ENCODE assay signal across 1 cellular context in genomic region chr1:12170263-12170671, GRCh38.
TF ChIP-seq lines count a peak whose summit lies in the region.

No MANE protein-coding gene starts in this region.

TF ChIP-seq in WTC11, 78 proteins besides CTCF, POLR2A, EP300 and RAD21 (continued from another document):
- TF ChIP-seq, protein P1, sequence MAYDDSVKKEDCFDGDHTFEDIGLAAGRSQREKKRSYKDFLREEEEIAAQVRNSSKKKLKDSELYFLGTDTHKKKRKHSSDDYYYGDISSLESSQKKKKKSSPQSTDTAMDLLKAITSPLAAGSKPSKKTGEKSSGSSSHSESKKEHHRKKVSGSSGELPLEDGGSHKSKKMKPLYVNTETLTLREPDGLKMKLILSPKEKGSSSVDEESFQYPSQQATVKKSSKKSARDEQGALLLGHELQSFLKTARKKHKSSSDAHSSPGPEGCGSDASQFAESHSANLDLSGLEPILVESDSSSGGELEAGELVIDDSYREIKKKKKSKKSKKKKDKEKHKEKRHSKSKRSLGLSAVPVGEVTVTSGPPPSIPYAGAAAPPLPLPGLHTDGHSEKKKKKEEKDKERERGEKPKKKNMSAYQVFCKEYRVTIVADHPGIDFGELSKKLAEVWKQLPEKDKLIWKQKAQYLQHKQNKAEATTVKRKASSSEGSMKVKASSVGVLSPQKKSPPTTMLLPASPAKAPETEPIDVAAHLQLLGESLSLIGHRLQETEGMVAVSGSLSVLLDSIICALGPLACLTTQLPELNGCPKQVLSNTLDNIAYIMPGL (CRISPR knock-in tag; IDR thresholded peaks at IDR 0.05): no peak
- TF ChIP-seq ZNF423 (CRISPR knock-in tag; IDR thresholded peaks at IDR 0.05): no peak
TF ChIP-seq in WTC11: peak in this region for 0.
